Comparison of ENCODE assay signal across 1 cellular context in genomic region chr14:31414190-31414833, GRCh38.
A peak's percentile ranks its signal among the peaks of the same experiment; 100 is the strongest.
TF ChIP-seq lines count a peak whose summit lies in the region.

No MANE protein-coding gene starts in this region.

TF ChIP-seq in HEK293, 187 proteins besides CTCF, POLR2A, EP300 and RAD21 (continued from another document):
- TF ChIP-seq PRDM10 (tag by site-specific recombination; IDR thresholded peaks at IDR 0.05) (peak; percentile 74), ZNF785 (tag by site-specific recombination; IDR thresholded peaks at IDR 0.05) (no peak)
